In genomic region chr16:67245674-67246080, GRCh38 we compare ENCODE assay signal across 7 cellular contexts. TPM values are rescaled to one million over a fixed set of nuclear protein-coding genes. Genes with fewer than 3 reads are reported as not detected.
A peak's percentile ranks its signal among the peaks of the same experiment; 100 is the strongest.
DNase-seq lines count a peak whose midpoint lies in the region; ATAC-seq and TF ChIP-seq lines count a peak whose summit lies in the region.

No MANE protein-coding gene starts in this region.

- H3K4me3 Mint-ChIP-seq in activated T-helper 1 cell treated with anti-CD3 and anti-CD28 coated beads, Interleukin-12 subunit alpha, Interleukin-12 subunit beta, Interleukin-2, Interleukin-4 antibody, amounts not matched to agents 30 ng/mL and 10 ng/mL and 1 ng/mL, durations not matched to agents 14 hours and 24 hours and 36 hours, result peak overlapping the region; percentile 85
- H3K4me3 Mint-ChIP-seq in stimulated activated naive CD8-positive, alpha-beta T cell treated with anti-CD3 and anti-CD28 coated beads, Interleukin-15, amount 100 ng/mL, for 72 hours, result peak overlapping the region; percentile 90 to 97

- no peak for DNase-seq in HL-60 (ENCODE audit: low read depth in 1 of 2, low spot score in 1 of 2)
- no peak for DNase-seq in activated T-helper 1 cell treated with anti-CD3 and anti-CD28 coated beads, Interleukin-12 subunit alpha, Interleukin-12 subunit beta, Interleukin-2, Interleukin-4 antibody, amounts not matched to agents 30 ng/mL and 10 ng/mL and 1 ng/mL, durations not matched to agents 14 hours and 24 hours and 36 hours (ENCODE audit: low spot score)
- no peak for DNase-seq in stimulated activated naive CD8-positive, alpha-beta T cell treated with anti-CD3 and anti-CD28 coated beads, Interleukin-15, amount 100 ng/mL, for 72 hours
- no peak for DNase-seq in dermis blood vessel endothelial cell
- DNase-seq in C1 segment of cervical spinal cord (lab: John Stamatoyannopoulos, UW), result no peak

- no peaks in the 10 kb centered on the region for H3K36me3 ChIP-seq in iPS-20b (ENCODE audit: insufficient read depth, low read depth, low read length)

- peak overlapping the region; percentile 94 for H3K27ac Mint-ChIP-seq in activated T-helper 1 cell treated with anti-CD3 and anti-CD28 coated beads, Interleukin-12 subunit alpha, Interleukin-12 subunit beta, Interleukin-2, Interleukin-4 antibody, amounts not matched to agents 30 ng/mL and 10 ng/mL and 1 ng/mL, durations not matched to agents 14 hours and 24 hours and 36 hours
- peak overlapping the region; percentile 14 to 95 for H3K27ac Mint-ChIP-seq in stimulated activated naive CD8-positive, alpha-beta T cell treated with anti-CD3 and anti-CD28 coated beads, Interleukin-15, amount 100 ng/mL, for 72 hours

- peaks cover 6% of the 10 kb centered on the region for H3K36me3 Mint-ChIP-seq in activated T-helper 1 cell treated with anti-CD3 and anti-CD28 coated beads, Interleukin-12 subunit alpha, Interleukin-12 subunit beta, Interleukin-2, Interleukin-4 antibody, amounts not matched to agents 30 ng/mL and 10 ng/mL and 1 ng/mL, durations not matched to agents 14 hours and 24 hours and 36 hours (ENCODE audit: low read depth)

- no peaks in the 10 kb centered on the region for H3K9me3 Mint-ChIP-seq in activated T-helper 1 cell treated with anti-CD3 and anti-CD28 coated beads, Interleukin-12 subunit alpha, Interleukin-12 subunit beta, Interleukin-2, Interleukin-4 antibody, amounts not matched to agents 30 ng/mL and 10 ng/mL and 1 ng/mL, durations not matched to agents 14 hours and 24 hours and 36 hours
- no peaks in the 10 kb centered on the region for H3K9me3 Mint-ChIP-seq in stimulated activated naive CD8-positive, alpha-beta T cell treated with anti-CD3 and anti-CD28 coated beads, Interleukin-15, amount 100 ng/mL, for 72 hours

- H3K9me3 ChIP-seq in iPS-20b (ENCODE audit: insufficient read depth, low read depth, low read length), result no peaks in the 10 kb centered on the region

- peaks cover 6% of the 10 kb centered on the region for H3K27me3 Mint-ChIP-seq in activated T-helper 1 cell treated with anti-CD3 and anti-CD28 coated beads, Interleukin-12 subunit alpha, Interleukin-12 subunit beta, Interleukin-2, Interleukin-4 antibody, amounts not matched to agents 30 ng/mL and 10 ng/mL and 1 ng/mL, durations not matched to agents 14 hours and 24 hours and 36 hours (ENCODE audit: insufficient read depth)
- peaks cover 9% of the 10 kb centered on the region for H3K27me3 Mint-ChIP-seq in stimulated activated naive CD8-positive, alpha-beta T cell treated with anti-CD3 and anti-CD28 coated beads, Interleukin-15, amount 100 ng/mL, for 72 hours

- peak overlapping the region; percentile 86; the same call in 1 of the 2 replicates for H3K9ac ChIP-seq in iPS-20b (ENCODE audit: low read depth, low read length)

- H3K27ac ChIP-seq in HL-60 (replicated peaks) (no peak overlapping the region), iPS-20b (ENCODE audit: low read length) (peak overlapping the region; percentile 82)

- peak overlapping the region; percentile 73 for H3K4me3 ChIP-seq in HL-60 (replicated peaks; ENCODE audit: insufficient read depth, low read length)
- peak overlapping the region; percentile 90 for H3K4me3 ChIP-seq in iPS-20b (ENCODE audit: low read length)

- no peak for ATAC-seq in stimulated activated naive CD8-positive, alpha-beta T cell treated with anti-CD3 and anti-CD28 coated beads, Interleukin-15, amount 100 ng/mL, for 72 hours
- ATAC-seq in HG03565 (IDR thresholded peaks at IDR 0.05; ENCODE audit: unreplicated experiment), result no peak

- peaks cover 66% of the 10 kb centered on the region for H3K4me1 Mint-ChIP-seq in activated T-helper 1 cell treated with anti-CD3 and anti-CD28 coated beads, Interleukin-12 subunit alpha, Interleukin-12 subunit beta, Interleukin-2, Interleukin-4 antibody, amounts not matched to agents 30 ng/mL and 10 ng/mL and 1 ng/mL, durations not matched to agents 14 hours and 24 hours and 36 hours (ENCODE audit: low read depth)
- peaks cover 74% of the 10 kb centered on the region for H3K4me1 Mint-ChIP-seq in stimulated activated naive CD8-positive, alpha-beta T cell treated with anti-CD3 and anti-CD28 coated beads, Interleukin-15, amount 100 ng/mL, for 72 hours

- H3K27me3 ChIP-seq in HL-60 (ENCODE audit: insufficient read depth, poor library complexity, severe bottlenecking) (peaks cover 21% of the 10 kb centered on the region), iPS-20b (ENCODE audit: insufficient read depth, low read length) (peaks cover 32% of the 10 kb centered on the region)

- intact Hi-C loops in activated T-helper 1 cell treated with anti-CD3 and anti-CD28 coated beads, Interleukin-12 subunit alpha, Interleukin-12 subunit beta, Interleukin-2, Interleukin-4 antibody, amounts not matched to agents 30 ng/mL and 10 ng/mL and 1 ng/mL, durations not matched to agents 14 hours and 24 hours and 36 hours (cut with micrococcal nuclease), result loop anchor here (2.0 to 10.0 kb wide), 7 partner anchors 63 to 1079 kb away; partner anchors contain the start of genes ACD, CBFB, CTCF and GFOD2

- no peak for TF ChIP-seq CTCF in HL-60 (IDR thresholded peaks at IDR 0.05; ENCODE audit: insufficient read depth, low read length)

- H3K4me1 ChIP-seq in iPS-20b (ENCODE audit: insufficient read depth, low read length), result peaks cover 32% of the 10 kb centered on the region

RNA-seq across cellular contexts. Expression of gene FHOD1, which starts 1.6 kb away (rescaled TPM):
- 116 and 119 TPM in 2 replicates for total RNA-seq in activated T-helper 1 cell treated with anti-CD3 and anti-CD28 coated beads, Interleukin-12 subunit alpha, Interleukin-12 subunit beta, Interleukin-2, Interleukin-4 antibody, amounts not matched to agents 30 ng/mL and 10 ng/mL and 1 ng/mL, durations not matched to agents 14 hours and 24 hours and 36 hours
- total RNA-seq in dermis blood vessel endothelial cell, result 25.5 and 37.4 TPM in 2 replicates

RNA-seq across cellular contexts. Expression of gene SLC9A5, which starts 3.1 kb away (rescaled TPM):
- 5.1 TPM in 2 replicates for total RNA-seq in activated T-helper 1 cell treated with anti-CD3 and anti-CD28 coated beads, Interleukin-12 subunit alpha, Interleukin-12 subunit beta, Interleukin-2, Interleukin-4 antibody, amounts not matched to agents 30 ng/mL and 10 ng/mL and 1 ng/mL, durations not matched to agents 14 hours and 24 hours and 36 hours
- total RNA-seq in dermis blood vessel endothelial cell, result 0.56 and 1.2 TPM in 2 replicates

RNA-seq across cellular contexts. Expression of gene TMEM208, which starts 18.7 kb away (rescaled TPM):
- 68.5 and 72.4 TPM in 2 replicates for total RNA-seq in activated T-helper 1 cell treated with anti-CD3 and anti-CD28 coated beads, Interleukin-12 subunit alpha, Interleukin-12 subunit beta, Interleukin-2, Interleukin-4 antibody, amounts not matched to agents 30 ng/mL and 10 ng/mL and 1 ng/mL, durations not matched to agents 14 hours and 24 hours and 36 hours
- total RNA-seq in dermis blood vessel endothelial cell, result 21.1 and 31.7 TPM in 2 replicates

RNA-seq across cellular contexts. Expression of gene PLEKHG4, which starts 33.7 kb away (rescaled TPM):
- total RNA-seq in activated T-helper 1 cell treated with anti-CD3 and anti-CD28 coated beads, Interleukin-12 subunit alpha, Interleukin-12 subunit beta, Interleukin-2, Interleukin-4 antibody, amounts not matched to agents 30 ng/mL and 10 ng/mL and 1 ng/mL, durations not matched to agents 14 hours and 24 hours and 36 hours, result 39.6 and 42.3 TPM in 2 replicates
- total RNA-seq in dermis blood vessel endothelial cell, result 10.0 and 16.5 TPM in 2 replicates

RNA-seq across cellular contexts. Expression of gene ELMO3, which starts 46.7 kb away (rescaled TPM):
- 8.5 and 9.0 TPM in 2 replicates for total RNA-seq in activated T-helper 1 cell treated with anti-CD3 and anti-CD28 coated beads, Interleukin-12 subunit alpha, Interleukin-12 subunit beta, Interleukin-2, Interleukin-4 antibody, amounts not matched to agents 30 ng/mL and 10 ng/mL and 1 ng/mL, durations not matched to agents 14 hours and 24 hours and 36 hours
- 0.74 and 1.9 TPM in 2 replicates for total RNA-seq in dermis blood vessel endothelial cell
